10 cellular contexts compared by ENCODE assay signal in the genomic region with DNA sequence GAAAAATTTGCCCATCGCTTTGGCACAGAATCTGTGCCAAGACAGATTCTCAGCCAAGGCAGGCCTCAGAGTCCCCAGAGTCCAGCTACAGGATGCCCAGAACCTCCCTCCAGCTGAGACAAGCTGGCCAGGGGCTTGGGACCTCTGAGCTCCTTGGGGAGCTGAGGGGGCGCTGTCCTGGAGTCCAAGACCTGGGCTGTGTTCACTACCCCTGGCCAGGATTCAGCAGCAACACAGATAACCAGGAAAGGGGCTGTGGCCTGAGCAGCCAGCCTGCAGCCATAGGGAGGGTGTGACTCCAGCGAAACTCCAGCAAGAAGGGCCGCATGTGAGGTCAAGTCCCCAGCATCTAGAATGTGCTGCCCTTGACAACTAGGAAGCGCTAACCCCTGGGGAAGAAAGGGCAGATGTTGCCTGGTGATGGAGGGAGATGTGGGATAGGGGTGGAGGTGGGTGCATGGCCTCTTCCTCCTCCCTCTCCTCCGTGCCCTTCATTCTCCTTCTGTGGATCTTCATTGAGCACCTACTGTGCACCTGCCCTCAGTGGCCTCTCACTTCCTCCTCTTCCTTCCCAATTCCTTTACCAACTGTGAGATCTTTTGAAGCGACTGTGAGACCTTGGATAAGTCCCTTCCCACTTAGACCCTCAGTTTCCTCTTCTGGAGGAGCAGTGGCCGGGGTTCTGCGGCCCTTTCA.
DNase-seq lines count a peak whose midpoint lies in the region; ATAC-seq and TF ChIP-seq lines count a peak whose summit lies in the region.
"Had no signal": no experiment of that assay in that cellular context is flagged by ENCODE, and none has a peak within 500 bp of the region (broad histone marks: within the 10 kb centered on the region; RNA-seq: fewer than 3 reads in every experiment).

No MANE protein-coding gene starts in this region.

- H3K9me3 ChIP-seq in BLaER1 (no peaks in the 10 kb centered on the region), MM.1S (replicated peaks; ENCODE audit: insufficient read depth, low read length) (no peaks in the 10 kb centered on the region), parathyroid adenoma (ENCODE audit: control insufficient read depth, low read length) (no peaks in the 10 kb centered on the region)
- no peaks in the 10 kb centered on the region for H3K9me3 ChIP-seq in effector memory CD4-positive, alpha-beta T cell (ENCODE audit: control insufficient read depth, low read length)
- H3K9me3 ChIP-seq: mucosa of descending colon had no signal

- ATAC-seq in HG02981 (IDR thresholded peaks at IDR 0.05; ENCODE audit: unreplicated experiment) (no peak), GM21786 (IDR thresholded peaks at IDR 0.05; ENCODE audit: unreplicated experiment) (no peak)

- H3K4me3 ChIP-seq in BLaER1: peak overlapping the region; percentile 63
- no peak overlapping the region for H3K4me3 ChIP-seq in MM.1S (ENCODE audit: low read length)
- H3K4me3 ChIP-seq in effector memory CD4-positive, alpha-beta T cell (ENCODE audit: insufficient read depth, low read depth, low read length, poor library complexity, severe bottlenecking): no peak overlapping the region
- H3K4me3 ChIP-seq in parathyroid adenoma (ENCODE audit: low read depth, low read length): no peak overlapping the region
- H3K4me3 ChIP-seq: mucosa of descending colon had no signal

- H3F3A ChIP-seq in MM.1S (ENCODE audit: insufficient read depth, low read length): peaks cover 67% of the 10 kb centered on the region

- H3K27ac ChIP-seq in BLaER1: peak overlapping the region; percentile 87
- peak overlapping the region; percentile 100; the same call in 1 of the 2 replicates for H3K27ac ChIP-seq in MM.1S (ENCODE audit: low read length)
- peak overlapping the region; percentile 11 for H3K27ac ChIP-seq in effector memory CD4-positive, alpha-beta T cell (ENCODE audit: insufficient read depth, low read length, poor library complexity, severe bottlenecking)
- H3K27ac ChIP-seq in parathyroid adenoma: peak overlapping the region; percentile 40

- H3K27me3 ChIP-seq in BLaER1 (no peaks in the 10 kb centered on the region), MM.1S (replicated peaks; ENCODE audit: insufficient read depth, low read length) (no peaks in the 10 kb centered on the region), parathyroid adenoma (ENCODE audit: control insufficient read depth, insufficient read depth, low read length) (no peaks in the 10 kb centered on the region)
- no peaks in the 10 kb centered on the region for H3K27me3 ChIP-seq in effector memory CD4-positive, alpha-beta T cell (replicated peaks; ENCODE audit: control insufficient read depth, insufficient read depth, low read length, poor library complexity, severe bottlenecking)

- DNase-seq in MM.1S: no peak
- no peak for DNase-seq in effector memory CD4-positive, alpha-beta T cell
- DNase-seq in stimulated activated CD4-positive, alpha-beta T cell treated with anti-CD3 and anti-CD28 coated beads, Interleukin-4, amount 100 ng/mL, for 24 hours: no peak
- DNase-seq in OCI-M2 (lab: John Stamatoyannopoulos, UW; ENCODE audit: unreplicated experiment): no peak
- DNase-seq: NCI-H1105 had no signal

- TF ChIP-seq CTCF in MM.1S (IDR thresholded peaks at IDR 0.05; ENCODE audit: low read length): no peak
- TF ChIP-seq CTCF in parathyroid adenoma (IDR thresholded peaks at IDR 0.05): no peak

- H3K4me1 ChIP-seq in BLaER1 (peaks cover 96% of the 10 kb centered on the region), MM.1S (ENCODE audit: low read length) (peaks cover 79% of the 10 kb centered on the region), parathyroid adenoma (peaks cover 28% of the 10 kb centered on the region)
- peaks cover 56% of the 10 kb centered on the region for H3K4me1 ChIP-seq in effector memory CD4-positive, alpha-beta T cell (ENCODE audit: control insufficient read depth, insufficient read depth, low read length, poor library complexity, severe bottlenecking)

- H4K20me1 ChIP-seq in BLaER1 (no peaks in the 10 kb centered on the region), MM.1S (ENCODE audit: insufficient read depth, low read length) (no peaks in the 10 kb centered on the region)

- H3K36me3 ChIP-seq in BLaER1 (no peaks in the 10 kb centered on the region), MM.1S (replicated peaks; ENCODE audit: insufficient read depth, low read length) (no peaks in the 10 kb centered on the region), parathyroid adenoma (ENCODE audit: control insufficient read depth, insufficient read depth, low read length) (no peaks in the 10 kb centered on the region)
- H3K36me3 ChIP-seq in effector memory CD4-positive, alpha-beta T cell (ENCODE audit: control insufficient read depth, insufficient read depth, low read length): no peaks in the 10 kb centered on the region

- H3K4me2 ChIP-seq in BLaER1 (peak overlapping the region; percentile 99), MM.1S (ENCODE audit: low read depth, low read length) (peak overlapping the region; percentile 59; the same call in 1 of the 2 replicates), parathyroid adenoma (ENCODE audit: low read length) (no peak overlapping the region)

- peak overlapping the region; percentile 76 for H3K9ac ChIP-seq in BLaER1
- H3K9ac ChIP-seq in MM.1S (ENCODE audit: low read length): 0 out of 2 replicates have a peak overlapping the region, but pooled peaks have one; percentile 11
- no peak overlapping the region for H3K9ac ChIP-seq in parathyroid adenoma

- H2AFZ ChIP-seq in MM.1S (ENCODE audit: low read length) (no peak overlapping the region), parathyroid adenoma (no peak overlapping the region)

- H3K79me2 ChIP-seq in MM.1S (ENCODE audit: low read length) (peaks cover 17% of the 10 kb centered on the region), parathyroid adenoma (no peaks in the 10 kb centered on the region)

- no peaks in the 10 kb centered on the region for H3K9me2 ChIP-seq in MM.1S (replicated peaks; ENCODE audit: insufficient read depth, low read length)

Comparison
In these comparisons a context has a peak if more than half of its experiments do, and no peak if none do; other contexts are left out.
1. H3K27ac ChIP-seq: peak in every context shown above with its lines; median percentile 100 in MM.1S; 87 in BLaER1; 40 in parathyroid adenoma; 11 in effector memory CD4-positive, alpha-beta T cell.